In the genomic region with DNA sequence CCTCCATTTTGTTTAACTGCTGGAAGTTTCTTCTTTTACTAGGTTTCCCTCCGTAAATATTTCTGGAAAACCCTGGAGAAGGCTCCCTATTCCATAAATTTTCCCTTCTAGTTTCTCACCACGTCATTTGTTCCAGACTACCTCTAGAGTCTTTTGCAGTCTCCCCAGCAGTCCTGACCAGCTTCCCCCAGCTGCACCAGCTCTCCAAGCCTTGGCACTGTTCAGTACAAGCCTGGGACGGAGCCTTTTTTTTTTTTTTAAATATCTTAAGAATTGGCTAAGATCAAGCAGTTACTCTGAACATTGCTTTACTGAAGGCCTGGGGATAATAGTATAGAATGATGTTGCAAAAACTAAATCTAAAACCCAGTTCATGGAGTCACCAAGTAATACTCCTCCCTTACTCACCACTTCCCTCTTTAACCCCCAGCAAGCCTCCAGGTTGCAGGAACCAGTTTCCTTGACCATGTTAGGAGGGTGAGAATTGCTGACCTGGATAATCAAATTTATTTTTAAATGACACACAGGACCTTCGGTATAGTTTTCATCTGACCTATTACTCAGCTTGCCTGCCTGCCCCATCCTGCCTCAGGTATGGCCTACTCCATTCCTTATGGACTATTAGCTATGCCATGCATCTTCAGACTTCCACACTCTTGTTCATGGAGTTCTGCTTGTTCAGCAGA, we compare ENCODE assay signal across 8 cellular contexts. TPM values are rescaled to one million over a fixed set of nuclear protein-coding genes. Genes with fewer than 3 reads are reported as not detected.
A peak's percentile ranks its signal among the peaks of the same experiment; 100 is the strongest.
DNase-seq lines count a peak whose midpoint lies in the region; ATAC-seq and TF ChIP-seq lines count a peak whose summit lies in the region.

No MANE protein-coding gene starts in this region.

- WGBS in mesendoderm (ENCODE audit: extremely low coverage, insufficient coverage, low lambda C conversion rate) = no CpG with 5 or more reads among the region's 4 CpGs

- peak overlapping the region; percentile 47 to 63 for H3K4me3 ChIP-seq in ascending aorta
- H3K4me3 ChIP-seq in mesendoderm (ENCODE audit: low read length) = no peak overlapping the region
- H3K4me3 ChIP-seq in WERI-Rb-1 (ENCODE audit: low read depth, low read length) = no peak overlapping the region

- H3K27me3 ChIP-seq in ascending aorta = no peaks in the 10 kb centered on the region
- H3K27me3 ChIP-seq in mesendoderm (ENCODE audit: insufficient read depth, low read length, poor library complexity) = no peaks in the 10 kb centered on the region
- H3K27me3 ChIP-seq in WERI-Rb-1 (ENCODE audit: insufficient read depth, low read depth, severe bottlenecking) = peaks cover 11% of the 10 kb centered on the region

- DNase-seq in ascending aorta (ENCODE audit: low spot score in 2 of 2) (no peak), mesendoderm (no peak), dedifferentiated amniotic fluid mesenchymal stem cell (ENCODE audit: extremely low spot score) (no peak), posterior cingulate gyrus (no peak), WERI-Rb-1 (no peak)

- H4K8ac ChIP-seq in mesendoderm (ENCODE audit: low read depth, low read length) = no peak overlapping the region

- H2BK120ac ChIP-seq in mesendoderm (ENCODE audit: low read depth, low read length) = no peak overlapping the region

- no peak overlapping the region for H2AK5ac ChIP-seq in mesendoderm (ENCODE audit: low read length)

- no peak overlapping the region for H2BK15ac ChIP-seq in mesendoderm (replicated peaks; ENCODE audit: low read depth)

- TF ChIP-seq POLR2A in GM19099 (IDR thresholded peaks at IDR 0.05; ENCODE audit: extremely low read depth, insufficient read length, low read depth) = peak; percentile 24

- H3K56ac ChIP-seq in mesendoderm (ENCODE audit: low read length) = no peak overlapping the region

- no peak overlapping the region for H2BK5ac ChIP-seq in mesendoderm (ENCODE audit: low read length)

- no peak overlapping the region for H4K5ac ChIP-seq in mesendoderm (ENCODE audit: low read length)

- no peaks in the 10 kb centered on the region for H3K9me3 ChIP-seq in ascending aorta
- H3K9me3 ChIP-seq in WERI-Rb-1 (ENCODE audit: severe bottlenecking) = no peaks in the 10 kb centered on the region

- H3K4me1 ChIP-seq in ascending aorta (peaks cover 0 to 8% of the 10 kb centered on the region in 2 donors), mesendoderm (ENCODE audit: control insufficient read depth, low read depth, low read length) (no peaks in the 10 kb centered on the region)

- H3K4ac ChIP-seq in mesendoderm (ENCODE audit: low read depth, low read length) = no peak overlapping the region

- ATAC-seq in HG03565 (IDR thresholded peaks at IDR 0.05; ENCODE audit: unreplicated experiment) = peak; percentile 29
- no peak for ATAC-seq in HG02884 (IDR thresholded peaks at IDR 0.05; ENCODE audit: unreplicated experiment)

- no peak overlapping the region for H3K4me2 ChIP-seq in mesendoderm (ENCODE audit: low read length)

- intact Hi-C loops in ascending aorta (cut with DNase I) (no loop called here), posterior cingulate gyrus (cut with DNase I) (no loop called here)

- H3K36me3 ChIP-seq in ascending aorta (peaks cover 0 to 6% of the 10 kb centered on the region in 2 donors), mesendoderm (ENCODE audit: control insufficient read depth, insufficient read depth, low read length) (no peaks in the 10 kb centered on the region), WERI-Rb-1 (no peaks in the 10 kb centered on the region)

- no peak overlapping the region for H3K23ac ChIP-seq in mesendoderm (ENCODE audit: low read length)

- TF ChIP-seq CTCF in ascending aorta (IDR thresholded peaks at IDR 0.05) = no peak
- TF ChIP-seq CTCF in WERI-Rb-1 (IDR thresholded peaks at IDR 0.05; ENCODE audit: low read depth, low read length) = no peak

- no peaks in the 10 kb centered on the region for H3K79me1 ChIP-seq in mesendoderm (ENCODE audit: low read length)

- no peaks in the 10 kb centered on the region for H3K79me2 ChIP-seq in mesendoderm (ENCODE audit: control insufficient read depth, insufficient read depth, low read length)

- no peak overlapping the region for H3K9ac ChIP-seq in mesendoderm (ENCODE audit: low read length)

- H3K18ac ChIP-seq in mesendoderm (ENCODE audit: low read length) = peak overlapping the region; percentile 10

- H3K27ac ChIP-seq in ascending aorta (peak overlapping the region; percentile 72 to 80), mesendoderm (ENCODE audit: low read depth, low read length) (no peak overlapping the region), WERI-Rb-1 (no peak overlapping the region)

RNA-seq across cellular contexts. Expression of a gene that starts 0.7 kb away (rescaled TPM):
- total RNA-seq in ascending aorta = not detected
- 0.03 TPM for polyA plus RNA-seq in mesendoderm (2013, experiment 1 of 2)
- polyA plus RNA-seq in mesendoderm (2013, experiment 2 of 2) = 0.04 TPM

Comparison
In these comparisons a context has a peak if more than half of its experiments do, and no peak if none do; other contexts are left out.
1. H3K27ac ChIP-seq: peak in ascending aorta (2 of 2); none in mesendoderm (single experiment) and WERI-Rb-1 (single experiment).
2. H3K4me3 ChIP-seq: peak in ascending aorta (2 of 2); none in mesendoderm (single experiment) and WERI-Rb-1 (single experiment).